In the genomic region with DNA sequence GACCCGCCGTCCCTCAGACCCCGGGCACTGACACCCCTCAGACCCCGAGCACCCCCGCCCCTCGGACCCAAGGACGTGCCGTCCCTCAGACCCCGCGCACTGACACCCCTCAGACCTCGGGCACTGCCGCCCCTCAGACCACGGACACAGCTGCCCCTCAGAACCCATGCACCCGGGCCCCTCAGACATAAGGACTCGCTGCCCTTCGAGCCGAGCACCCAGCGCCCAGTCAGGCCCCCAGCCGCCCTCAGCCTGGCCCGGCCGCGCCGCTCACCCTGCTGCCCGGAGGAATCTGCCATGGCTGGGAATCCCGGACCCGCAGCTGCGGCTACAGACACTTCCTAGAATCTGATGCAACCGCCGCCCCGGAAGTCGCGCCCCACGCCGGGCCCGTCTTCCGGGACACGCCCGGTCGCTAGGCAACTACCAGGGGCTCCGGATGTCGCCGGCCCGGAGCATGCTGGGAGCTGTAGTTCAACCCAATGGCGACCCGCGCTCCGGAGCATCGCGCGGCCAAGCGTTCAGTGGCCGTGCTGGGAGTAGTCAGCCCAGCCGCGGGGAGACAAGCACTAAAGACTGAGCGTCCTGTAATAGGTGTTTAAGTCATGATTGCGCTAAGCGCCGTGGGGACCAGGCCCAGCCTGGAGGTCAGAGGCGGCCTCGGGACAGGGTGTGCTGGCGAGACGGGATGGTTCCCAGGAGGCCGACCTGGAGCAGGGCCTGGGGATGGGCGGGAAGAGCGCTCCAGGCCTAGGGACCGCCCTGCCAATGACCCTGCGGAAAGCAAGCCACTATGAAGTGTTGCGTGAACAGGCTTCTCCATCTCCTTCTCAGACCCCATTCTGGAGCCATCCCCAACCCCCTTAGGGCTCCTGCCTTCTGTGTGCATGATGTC, we compare ENCODE assay signal across 8 cellular contexts. TPM values are rescaled to one million over a fixed set of nuclear protein-coding genes. Genes with fewer than 3 reads are reported as not detected.
DNase-seq lines count a peak whose midpoint lies in the region; FAIRE-seq and TF ChIP-seq lines count a peak whose summit lies in the region.

A gene (minus strand): TSS at position 355 of the 895 bp plus-strand sequence. CDS start 56 bp downstream, at position 299.

- peaks cover 39% of the 10 kb centered on the region for H3K79me2 ChIP-seq in Loucy (ENCODE audit: insufficient read depth, low read length)

- FAIRE-seq in H54 (lab: Jason Lieb, UNC): no peak

- H3K9me2 ChIP-seq in Loucy (replicated peaks; ENCODE audit: low read depth, low read length): no peaks in the 10 kb centered on the region

- peak within 1 kb of the TSS; percentile 98 for H3K27ac Mint-ChIP-seq in neural crest cell (ENCODE audit: unreplicated experiment)

- H3K9ac ChIP-seq in Loucy (ENCODE audit: low read depth, low read length, poor library complexity, severe bottlenecking): peak within 1 kb of the TSS; percentile 87
- peak within 1 kb of the TSS; percentile 76 to 90 for H3K9ac ChIP-seq in stomach smooth muscle (ENCODE audit: low read length in 2 of 2)

- peaks cover 25% of the 10 kb centered on the region for H3K4me1 ChIP-seq in Loucy (ENCODE audit: insufficient read depth, low read length, poor library complexity, severe bottlenecking)
- H3K4me1 ChIP-seq in stomach smooth muscle (ENCODE audit: control insufficient read depth, insufficient read depth, low read length): peaks cover 25% of the 10 kb centered on the region

- peaks cover 4% of the 10 kb centered on the region for H4K20me1 ChIP-seq in Loucy (ENCODE audit: insufficient read depth, low read length, poor library complexity, severe bottlenecking)

- H3K27ac ChIP-seq in stomach smooth muscle (ENCODE audit: low read length): peak within 1 kb of the TSS; percentile 75

- H3K27me3 ChIP-seq in Loucy (ENCODE audit: insufficient read depth, low read length, poor library complexity, severe bottlenecking) (no peaks in the 10 kb centered on the region), stomach smooth muscle (ENCODE audit: control insufficient read depth in 1 of 2, insufficient read depth in 2 of 2, low read length in 2 of 2) (no peaks in the 10 kb centered on the region)

- DNase-seq in EL: peak; percentile 96
- peak; percentile 94 for DNase-seq in H54 (ENCODE audit: insufficient read length, low spot score)
- peak; percentile 61 for DNase-seq in SHP77 treated with DMSO at 0.1 percent for 48 hours (lab: John Stamatoyannopoulos, UW)
- DNase-seq in activated effector memory CD4-positive, alpha-beta T cell treated with anti-CD3 and anti-CD28 coated beads, Interleukin-2, amount 50 U/mL, for 16 hours: peak; percentile 98
- peak; percentile 96 for DNase-seq in fibroblast of villous mesenchyme (ENCODE audit: low read depth)
- DNase-seq in neural crest cell (ENCODE audit: low read depth, low spot score): peak; percentile 87

- H3F3A ChIP-seq in Loucy (ENCODE audit: low read depth): no peaks in the 10 kb centered on the region

- H3K36me3 ChIP-seq in Loucy (ENCODE audit: insufficient read depth, low read length) (no peaks in the 10 kb centered on the region), stomach smooth muscle (ENCODE audit: control insufficient read depth in 2 of 2, insufficient read depth in 2 of 2, low read length in 2 of 2) (peaks cover 4 to 5% of the 10 kb centered on the region in 2 donors)

- TF ChIP-seq POLR2A in H54 (IDR thresholded peaks at IDR 0.05; ENCODE audit: low read depth, low read length): peak; percentile 83

- no peaks in the 10 kb centered on the region for H3K9me3 ChIP-seq in Loucy (ENCODE audit: insufficient read depth, low read depth, low read length)
- H3K9me3 ChIP-seq in stomach smooth muscle (ENCODE audit: control insufficient read depth in 2 of 2, low read length in 2 of 2): no peaks in the 10 kb centered on the region

- H3K36me3 Mint-ChIP-seq in neural crest cell (ENCODE audit: low read depth): no peaks in the 10 kb centered on the region

- no peaks in the 10 kb centered on the region for H3K27me3 Mint-ChIP-seq in neural crest cell (ENCODE audit: low read depth)

- H3K9me3 Mint-ChIP-seq in neural crest cell: no peaks in the 10 kb centered on the region

- H3K4me1 Mint-ChIP-seq in neural crest cell: peaks cover 29% of the 10 kb centered on the region

- H2AFZ ChIP-seq in Loucy (ENCODE audit: low read length): peak within 1 kb of the TSS; percentile 97

- H3K4me3 Mint-ChIP-seq in neural crest cell: peak within 1 kb of the TSS; percentile 97

- no peak for TF ChIP-seq CTCF in Loucy (conservative IDR thresholded peaks at IDR 0.05; ENCODE audit: low read length)
- TF ChIP-seq CTCF in fibroblast of villous mesenchyme (IDR thresholded peaks at IDR 0.05; ENCODE audit: insufficient read depth, low read depth, low read length): no peak
- no peak for TF ChIP-seq CTCF in neural crest cell (conservative IDR thresholded peaks at IDR 0.05)

- peak within 1 kb of the TSS; percentile 94 for H3K4me2 ChIP-seq in Loucy (ENCODE audit: low read depth, low read length, poor library complexity, severe bottlenecking)

- H3K4me3 ChIP-seq in Loucy (ENCODE audit: low read length, poor library complexity, severe bottlenecking) (peak within 1 kb of the TSS; percentile 94), fibroblast of villous mesenchyme (ENCODE audit: low read depth, low read length) (peak within 1 kb of the TSS; percentile 87), stomach smooth muscle (ENCODE audit: low read length in 2 of 2) (peak within 1 kb of the TSS; percentile 87 to 88)

RNA-seq across cellular contexts. Expression of the gene that starts here (rescaled TPM):
- total RNA-seq in fibroblast of villous mesenchyme: 68.2 and 87.6 TPM in 2 replicates
- total RNA-seq in neural crest cell: 59.2 and 61.8 TPM in 2 replicates

Comparison
In these comparisons a context has a peak if more than half of its experiments do, and no peak if none do; other contexts are left out.
1. Peak in every context shown above with its lines: DNase-seq, H3K4me3 ChIP-seq and H3K27ac ChIP-seq.